ENCODE assay signal across 10 cellular contexts in genomic region chr12:8197685-8198308, GRCh38. TPM values are rescaled to one million over a fixed set of nuclear protein-coding genes. Genes with fewer than 3 reads are reported as not detected.
A peak's percentile ranks its signal among the peaks of the same experiment; 100 is the strongest.
DNase-seq lines count a peak whose midpoint lies in the region; ATAC-seq and TF ChIP-seq lines count a peak whose summit lies in the region.
"Not testable (repeated sequence)": the region's sequence is repeated elsewhere in the genome, so short reads cannot be mapped to it uniquely, and the experiment has no call there.
"Had no signal": no experiment of that assay in that cellular context is flagged by ENCODE, and none has a peak within 500 bp of the region (broad histone marks: within the 10 kb centered on the region; RNA-seq: fewer than 3 reads in every experiment).

No MANE protein-coding gene starts in this region.

- not testable (repeated sequence) for H4K5ac ChIP-seq in IMR-90 (ENCODE audit: low read depth, low read length)

- not testable (repeated sequence) for H4K20me1 ChIP-seq in IMR-90 (ENCODE audit: insufficient read depth, low read length)

- H4K91ac ChIP-seq in IMR-90 (ENCODE audit: insufficient read depth, low read depth, low read length): not testable (repeated sequence)

- H2AFZ ChIP-seq in IMR-90 (replicated peaks; ENCODE audit: low read length, poor library complexity): not testable (repeated sequence)

- not testable (repeated sequence) for H3K27me3 ChIP-seq in IMR-90 (ENCODE audit: control insufficient read depth, insufficient read depth, low read length); kidney epithelial cell (ENCODE audit: control insufficient read depth, insufficient read depth, low read length)

- not testable (repeated sequence) for TF ChIP-seq POLR2A in IMR-90 (IDR thresholded peaks at IDR 0.05; ENCODE audit: low read depth, low read length)

- not testable (repeated sequence) for H3K79me1 ChIP-seq in IMR-90 (ENCODE audit: low read depth in 1 of 2, low read length in 2 of 2)

- POLR2A ChIA-PET in IMR-90 (lab: Charles Lee; ENCODE audit: unreplicated experiment): not testable (repeated sequence)

- not testable (repeated sequence) for H3K4me1 Mint-ChIP-seq in activated T-cell treated with anti-CD3 and anti-CD28 coated beads, Interleukin-2, amount 50 U/mL, for 72 hours (ENCODE audit: low read depth)
- peaks cover 16% of the 10 kb centered on the region for H3K4me1 Mint-ChIP-seq in chondrocyte (ENCODE audit: low read depth)

- dilution Hi-C loops in IMR-90 (cut with HindIII; ENCODE audit: low sequenced_read_pairs, unreplicated experiment): not testable (repeated sequence)

- H3K36me3 Mint-ChIP-seq in activated T-cell treated with anti-CD3 and anti-CD28 coated beads, Interleukin-2, amount 50 U/mL, for 72 hours (ENCODE audit: insufficient read depth in 2 of 2); chondrocyte (ENCODE audit: low read depth): not testable (repeated sequence)

- not testable (repeated sequence) for H3K4me2 ChIP-seq in IMR-90 (ENCODE audit: low read depth, low read length)

- H3K9me3 ChIP-seq in IMR-90 (ENCODE audit: control insufficient read depth, insufficient read depth, low read length): not testable (repeated sequence)

- not testable (repeated sequence) for BruUV-seq in IMR-90 (replicated peaks; lab: Mats Ljungman, UMichigan)

- H3K4ac ChIP-seq in IMR-90 (ENCODE audit: low read depth, low read length): peak overlapping the region; percentile 66; the same call in 1 of the 2 replicates

- H3K27me3 Mint-ChIP-seq in activated T-cell treated with anti-CD3 and anti-CD28 coated beads, Interleukin-2, amount 50 U/mL, for 72 hours (ENCODE audit: low read depth); chondrocyte (ENCODE audit: low read depth): not testable (repeated sequence)

- H3K23ac ChIP-seq in IMR-90 (ENCODE audit: low read depth, low read length): peak overlapping the region; percentile 12; the same call in 1 of the 2 replicates

- DNase-seq in AG08396 (ENCODE audit: low spot score): peak; percentile 63
- DNase-seq in ELR (ENCODE audit: low read depth): peak; percentile 44
- DNase-seq in IMR-90: peak; percentile 90
- peak; percentile 5 to 10 for DNase-seq in activated T-cell treated with anti-CD3 and anti-CD28 coated beads, Interleukin-2, amount 50 U/mL, for 72 hours
- not testable (repeated sequence) for DNase-seq in chondrocyte (ENCODE audit: low spot score)
- peak; percentile 49 for DNase-seq in fibroblast of pulmonary artery (ENCODE audit: low read depth)
- DNase-seq in kidney epithelial cell (ENCODE audit: low read depth): peak; percentile 12
- DNase-seq in renal cortical epithelial cell (ENCODE audit: low read depth): peak; percentile 13

- intact Hi-C loops in IMR-90 (cut with micrococcal nuclease): not testable (repeated sequence)

- peak overlapping the region; percentile 66 for H2BK5ac ChIP-seq in IMR-90 (ENCODE audit: low read depth, low read length, poor library complexity, severe bottlenecking)

- H3K9me3 Mint-ChIP-seq in activated T-cell treated with anti-CD3 and anti-CD28 coated beads, Interleukin-2, amount 50 U/mL, for 72 hours; chondrocyte (ENCODE audit: low read depth): not testable (repeated sequence)

- H2AK9ac ChIP-seq in IMR-90 (replicated peaks; ENCODE audit: low read depth, low read length, poor library complexity): not testable (repeated sequence)

- peak overlapping the region in 1 of 2 experiments; percentile 54; a peak in 1 of 4 replicates for H4K8ac ChIP-seq in IMR-90 (ENCODE audit: low read depth in 2 of 2, low read length in 2 of 2)

- peak; percentile 70 for ATAC-seq in IMR-90 (ENCODE audit: low read depth)
- not testable (repeated sequence) for ATAC-seq in activated T-cell treated with anti-CD3 and anti-CD28 coated beads, Interleukin-2, amount 50 U/mL, for 72 hours (replicated peaks in 1 of 2)

- H2BK20ac ChIP-seq in IMR-90 (ENCODE audit: low read depth, low read length): peak overlapping the region; percentile 17; the same call in 1 of the 2 replicates

- H3K4me1 ChIP-seq in IMR-90 (ENCODE audit: control insufficient read depth, insufficient read depth, low read length): not testable (repeated sequence)

- H3K9ac ChIP-seq in IMR-90 (ENCODE audit: low read depth, low read length): not testable (repeated sequence)

- not testable (repeated sequence) for H3K56ac ChIP-seq in IMR-90 (ENCODE audit: extremely low read depth, insufficient read depth, low read length)

- H3K18ac ChIP-seq in IMR-90 (ENCODE audit: low read depth, low read length): not testable (repeated sequence)

- CTCF ChIA-PET in IMR-90 (lab: Yijun Ruan, JAX): not testable (repeated sequence)

- 0 out of 2 replicates have a peak overlapping the region, but pooled peaks have one; percentile 13 for H3K14ac ChIP-seq in IMR-90 (replicated peaks; ENCODE audit: low read depth, low read length)

- not testable (repeated sequence) for H3K4me3 ChIP-seq in IMR-90 (ENCODE audit: insufficient read depth, low read depth, low read length); fibroblast of pulmonary artery (replicated peaks; ENCODE audit: low read depth, low read length); kidney epithelial cell (ENCODE audit: low read depth, low read length)

- not testable (repeated sequence) for TF ChIP-seq CTCF in IMR-90 (conservative IDR thresholded peaks at IDR 0.05; ENCODE audit: low read depth, low read length); chondrocyte (IDR thresholded peaks at IDR 0.05); fibroblast of pulmonary artery (IDR thresholded peaks at IDR 0.05; ENCODE audit: low read length, missing control alignments); kidney epithelial cell (IDR thresholded peaks at IDR 0.05; ENCODE audit: insufficient read depth, low read length, poor library complexity, severe bottlenecking)

- in situ Hi-C loops in IMR-90 (cut with MboI; ENCODE audit: low sequenced_read_pairs): not testable (repeated sequence)

- peak overlapping the region; percentile 39 for H2BK120ac ChIP-seq in IMR-90 (ENCODE audit: low read depth, low read length)

- TF ChIP-seq RAD21 in IMR-90 (IDR thresholded peaks at IDR 0.05; ENCODE audit: low read length): not testable (repeated sequence)

- H2AK5ac ChIP-seq in IMR-90 (ENCODE audit: low read depth, low read length): peak overlapping the region; percentile 4; the same call in 1 of the 2 replicates

- no CpG with 5 or more reads among the region's 1 CpG for WGBS in IMR-90 (ENCODE audit: extremely low coverage in 2 of 2, insufficient read length in 1 of 2), 2 experiments

- not testable (repeated sequence) for H3K36me3 ChIP-seq in IMR-90 (ENCODE audit: control insufficient read depth, insufficient read depth, low read length); kidney epithelial cell (ENCODE audit: control insufficient read depth, insufficient read depth, low read length)

- H3K27ac Mint-ChIP-seq in activated T-cell treated with anti-CD3 and anti-CD28 coated beads, Interleukin-2, amount 50 U/mL, for 72 hours: not testable (repeated sequence)
- H3K27ac Mint-ChIP-seq in chondrocyte (ENCODE audit: unreplicated experiment): peak overlapping the region; percentile 94

- H3K4me3 Mint-ChIP-seq in activated T-cell treated with anti-CD3 and anti-CD28 coated beads, Interleukin-2, amount 50 U/mL, for 72 hours; chondrocyte (ENCODE audit: unreplicated experiment): not testable (repeated sequence)

- H3K9me1 ChIP-seq in IMR-90 (ENCODE audit: insufficient read depth, low read length): not testable (repeated sequence)

- not testable (repeated sequence) for H2BK15ac ChIP-seq in IMR-90 (ENCODE audit: low read depth, low read length)

- H3K27ac ChIP-seq in IMR-90 (ENCODE audit: insufficient read depth, low read length): not testable (repeated sequence)

TF ChIP-seq in IMR-90, 13 proteins besides CTCF, POLR2A, EP300 and RAD21:
- TF ChIP-seq CEBPB (IDR thresholded peaks at IDR 0.05; ENCODE audit: low read depth, low read length) (peak; percentile 84), USF2 (IDR thresholded peaks at IDR 0.05; ENCODE audit: low read depth, low read length) (peak; percentile 56; the same call in 1 of the 2 replicates)

RNA-seq across cellular contexts. Expression of gene FAM90A1, which starts 29.6 kb away (rescaled TPM):
- total RNA-seq in IMR-90 (2012; rRNA removed) (under 0.01 TPM in 1 of 2 replicates, not detected in the other), chondrocyte (not detected in 3 replicates), kidney epithelial cell (0.63 and 1.1 TPM in 2 replicates), renal cortical epithelial cell (0.10 TPM in 1 of 2 replicates, not detected in the other)
- 0.09 and 0.11 TPM in 2 replicates for polyA plus RNA-seq in IMR-90 (2012; rRNA removed)
- 0.09 and 0.10 TPM in 2 replicates for polyA plus RNA-seq in IMR-90 (2012; cell fraction: cytosol; rRNA removed)
- polyA plus RNA-seq in IMR-90 (2012; cell fraction: nucleus; rRNA removed; ENCODE audit: low replicate concordance): 0.28 and 0.30 TPM in 2 replicates
- total RNA-seq in activated T-cell treated with anti-CD3 and anti-CD28 coated beads, Interleukin-2, amount 50 U/mL, for 72 hours: 1 to 10 TPM in 1 of 2 donors, under 1 TPM in 1; 0.67 to 1.3 TPM
- total RNA-seq: NCI-H460 had no signal

RNA-seq across cellular contexts. Expression of gene ZNF705A, which starts 41.0 kb away (rescaled TPM):
- total RNA-seq in IMR-90 (2012; rRNA removed) (not detected in 2 replicates), chondrocyte (not detected in 3 replicates), kidney epithelial cell (not detected in 2 replicates), renal cortical epithelial cell (under 0.01 TPM in 1 of 2 replicates, not detected in the other)
- polyA plus RNA-seq in IMR-90 (2012; rRNA removed): not detected in 2 replicates
- not detected in 2 replicates for polyA plus RNA-seq in IMR-90 (2012; cell fraction: cytosol; rRNA removed)
- not detected in 2 replicates for polyA plus RNA-seq in IMR-90 (2012; cell fraction: nucleus; rRNA removed; ENCODE audit: low replicate concordance)
- not detected for total RNA-seq in activated T-cell treated with anti-CD3 and anti-CD28 coated beads, Interleukin-2, amount 50 U/mL, for 72 hours
- total RNA-seq: H7, NCI-H460 had no signal
